12 cellular contexts compared by ENCODE assay signal in the genomic region with DNA sequence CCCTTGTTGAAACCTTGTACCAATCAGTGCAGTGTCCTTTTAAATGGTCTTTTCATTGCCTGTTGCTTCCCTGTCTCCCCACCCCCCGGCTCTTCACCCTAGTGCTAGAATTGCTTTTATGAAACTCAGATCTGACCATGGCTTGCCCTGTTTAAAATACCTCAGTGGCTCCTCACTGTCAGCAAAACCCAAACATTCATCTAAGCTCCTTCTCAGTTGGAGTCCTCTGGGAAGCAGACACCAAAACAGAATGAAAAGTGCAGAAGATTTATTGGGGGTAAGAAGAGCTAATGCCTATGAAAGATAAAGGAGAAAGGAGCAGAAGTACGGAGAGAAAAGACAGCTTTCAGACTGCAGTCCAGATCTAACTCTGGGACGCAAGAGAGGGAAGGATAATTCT. TPM values are rescaled to one million over a fixed set of nuclear protein-coding genes. Genes with fewer than 3 reads are reported as not detected.
DNase-seq lines count a peak whose midpoint lies in the region; ATAC-seq and TF ChIP-seq lines count a peak whose summit lies in the region.
"Had no signal": no experiment of that assay in that cellular context is flagged by ENCODE, and none has a peak within 500 bp of the region (broad histone marks: within the 10 kb centered on the region; RNA-seq: fewer than 3 reads in every experiment).

No MANE protein-coding gene starts in this region.

- CTCF ChIA-PET in CD8-positive, alpha-beta memory T cell (lab: Charles Lee) = interaction anchor here (0.9 to 1.4 kb wide), 4 partner anchors 13 to 48 kb away, joined by 3 to 4 read pairs (median 3); no protein-coding TSS in a partner anchor
- CTCF ChIA-PET in T-cell (lab: Charles Lee) = interaction anchor here in 1 of 2 donors (0.7 kb wide), 1 partner anchor 1725 kb away, joined by 3 read pairs; no protein-coding TSS in a partner anchor
- CTCF ChIA-PET in Caco-2 (lab: Charles Lee) = no interaction called here

- intact Hi-C loops in psoas muscle (cut with DNase I) (no loop called here), Caco-2 (cut with micrococcal nuclease; ENCODE audit: unreplicated experiment) (no loop called here)

- peaks cover 95% of the 10 kb centered on the region for H3K4me1 ChIP-seq in CD8-positive, alpha-beta memory T cell (ENCODE audit: insufficient read depth, low read length)
- H3K4me1 ChIP-seq in gastroesophageal sphincter (peaks cover 26 to 100% (median 56%) of the 10 kb centered on the region in 3 donors), psoas muscle (peaks cover 63% of the 10 kb centered on the region), Caco-2 (peaks cover 25% of the 10 kb centered on the region)

- no peak for TF ChIP-seq EP300 in gastroesophageal sphincter (IDR thresholded peaks at IDR 0.05)

- no peak for DNase-seq in CD8-positive, alpha-beta memory T cell
- DNase-seq in T-cell (no peak), psoas muscle (no peak), GM03348 (ENCODE audit: low spot score) (no peak), NCI-H446 (lab: John Stamatoyannopoulos, UW) (no peak), Caco-2 (no peak)
- DNase-seq: activated CD4-positive, alpha-beta T cell treated with anti-CD3 and anti-CD28 coated beads, Interleukin-2, amount 50 U/mL, for 48 hours; amygdala; COR-L47; NCI-H2171 treated with DMSO at 0.1 percent for 48 hours; stimulated activated CD4-positive, alpha-beta T cell treated with anti-CD3 and anti-CD28 coated beads, Interleukin-4, amount 100 ng/mL, for 1 hour had no signal

- H3K27me3 ChIP-seq in CD8-positive, alpha-beta memory T cell (ENCODE audit: insufficient read depth, low read length, poor library complexity, severe bottlenecking) = no peaks in the 10 kb centered on the region
- H3K27me3 ChIP-seq in gastroesophageal sphincter (no peaks in the 10 kb centered on the region), psoas muscle (ENCODE audit: insufficient read depth in 3 of 3, low read length in 2 of 3) (no peaks in the 10 kb centered on the region), Caco-2 (replicated peaks; ENCODE audit: control insufficient read depth, insufficient read depth, low read length) (no peaks in the 10 kb centered on the region)

- peaks cover 92 to 99% (median 97%) of the 10 kb centered on the region in 3 donors for H3K4me1 Mint-ChIP-seq in CD8-positive, alpha-beta memory T cell
- H3K4me1 Mint-ChIP-seq in T-cell (peaks cover 89 to 93% (median 93%) of the 10 kb centered on the region in 3 donors), Caco-2 (ENCODE audit: low read depth, unreplicated experiment) (peaks cover 33% of the 10 kb centered on the region)

- H3K4me3 Mint-ChIP-seq in CD8-positive, alpha-beta memory T cell = peak overlapping the region in 2 of 7 donors; percentile 25 to 57
- H3K4me3 Mint-ChIP-seq in T-cell = peak overlapping the region in 1 of 3 donors; percentile 9
- H3K4me3 Mint-ChIP-seq in Caco-2 (ENCODE audit: unreplicated experiment) = no peak overlapping the region

- no peak for TF ChIP-seq POLR2A in gastroesophageal sphincter (IDR thresholded peaks at IDR 0.05)

- peaks cover 4% of the 10 kb centered on the region for H3K36me3 ChIP-seq in CD8-positive, alpha-beta memory T cell (ENCODE audit: insufficient read depth, low read length)
- no peaks in the 10 kb centered on the region for H3K36me3 ChIP-seq in gastroesophageal sphincter
- no peaks in the 10 kb centered on the region for H3K36me3 ChIP-seq in psoas muscle (ENCODE audit: insufficient read depth in 1 of 2, low read depth in 1 of 2)
- H3K36me3 ChIP-seq in Caco-2 (ENCODE audit: control insufficient read depth, insufficient read depth, low read length) = no peaks in the 10 kb centered on the region

- no TSS peak for BruUV-seq in Caco-2 (replicated peaks; lab: Mats Ljungman, UMichigan)

- 50 to 65% methylated on average over 1 to 3 of the region's 3 CpGs for WGBS in gastroesophageal sphincter (ENCODE audit: low coverage in 1 of 2), 2 donors
- 83 to 90% (median 87%) methylated on average over 3 of the region's 3 CpGs for WGBS in psoas muscle, 3 donors

- H3K9me3 Mint-ChIP-seq in CD8-positive, alpha-beta memory T cell = no peaks in the 10 kb centered on the region
- no peaks in the 10 kb centered on the region for H3K9me3 Mint-ChIP-seq in T-cell
- no peaks in the 10 kb centered on the region for H3K9me3 Mint-ChIP-seq in Caco-2 (ENCODE audit: unreplicated experiment)

- TF ChIP-seq CTCF in gastroesophageal sphincter (IDR thresholded peaks at IDR 0.05) (no peak), psoas muscle (IDR thresholded peaks at IDR 0.05) (no peak), Caco-2 (IDR thresholded peaks at IDR 0.05; ENCODE audit: insufficient read depth in 1 of 2, low read depth in 1 of 2, low read length in 1 of 2, severe bottlenecking in 1 of 2, unreplicated experiment in 1 of 2) (no peak)

- H3K36me3 Mint-ChIP-seq in CD8-positive, alpha-beta memory T cell = peaks cover 13 to 60% (median 29%) of the 10 kb centered on the region in 3 donors
- H3K36me3 Mint-ChIP-seq in T-cell (peaks cover 40% of the 10 kb centered on the region), Caco-2 (ENCODE audit: insufficient read depth, unreplicated experiment) (no peaks in the 10 kb centered on the region)

- no peak for ATAC-seq in T-cell (replicated peaks in 1 of 4)
- ATAC-seq in gastroesophageal sphincter = no peak
- no peak for ATAC-seq in psoas muscle

- H3K4me3 ChIP-seq in CD8-positive, alpha-beta memory T cell (ENCODE audit: low read length) = no peak overlapping the region
- H3K4me3 ChIP-seq in gastroesophageal sphincter = no peak overlapping the region
- H3K4me3 ChIP-seq in psoas muscle = no peak overlapping the region
- no peak overlapping the region for H3K4me3 ChIP-seq in Caco-2 (ENCODE audit: low read depth, low read length)

- peak overlapping the region; percentile 64 to 99 (median 92) for H3K27ac Mint-ChIP-seq in CD8-positive, alpha-beta memory T cell
- peak overlapping the region; percentile 74 to 88 for H3K27ac Mint-ChIP-seq in T-cell
- H3K27ac Mint-ChIP-seq in Caco-2 (ENCODE audit: unreplicated experiment) = no peak overlapping the region

- H3K9me3 ChIP-seq in CD8-positive, alpha-beta memory T cell (ENCODE audit: low read length) = no peaks in the 10 kb centered on the region
- no peaks in the 10 kb centered on the region for H3K9me3 ChIP-seq in gastroesophageal sphincter
- H3K9me3 ChIP-seq in psoas muscle = no peaks in the 10 kb centered on the region
- no peaks in the 10 kb centered on the region for H3K9me3 ChIP-seq in Caco-2

- POLR2A ChIA-PET in CD8-positive, alpha-beta memory T cell (lab: Charles Lee) = interaction anchor here (1.4 kb wide), 1 partner anchor 22 kb away, joined by 7 read pairs; no protein-coding TSS in a partner anchor
- POLR2A ChIA-PET in T-cell (lab: Charles Lee) = interaction anchor here (0.7 to 1.7 kb wide), 5 partner anchors 14 to 42 kb away, joined by 3 to 8 read pairs (median 5); no protein-coding TSS in a partner anchor
- POLR2A ChIA-PET in Caco-2 (lab: Charles Lee) = no interaction called here

- H3K27ac ChIP-seq in CD8-positive, alpha-beta memory T cell (ENCODE audit: low read depth, low read length) = no peak overlapping the region
- H3K27ac ChIP-seq in gastroesophageal sphincter = peak overlapping the region in 3 of 4 donors; percentile 28 to 79 (median 76)
- H3K27ac ChIP-seq in psoas muscle = peak overlapping the region; percentile 6

- no peaks in the 10 kb centered on the region for H3K27me3 Mint-ChIP-seq in CD8-positive, alpha-beta memory T cell
- H3K27me3 Mint-ChIP-seq in T-cell (no peaks in the 10 kb centered on the region), Caco-2 (ENCODE audit: insufficient read depth, unreplicated experiment) (no peaks in the 10 kb centered on the region)

RNA-seq across cellular contexts. Expression of gene IRF1, which starts 56.2 kb away (rescaled TPM):
- total RNA-seq in CD8-positive, alpha-beta memory T cell = 100 to 1,000 TPM; 115 to 121 TPM
- polyA plus RNA-seq in CD8-positive, alpha-beta memory T cell = 204 TPM
- total RNA-seq in T-cell (100 to 1,000 TPM; 167 to 859 (median 252) TPM), gastroesophageal sphincter (10 to 100 TPM; 10.9 to 74.3 (median 19.4) TPM), psoas muscle (10 to 100 TPM in 3 of 4 donors, 1 to 10 TPM in 1; 5.5 to 18.8 (median 13.7) TPM), Caco-2 (2022) (16.0 and 16.8 TPM in 2 replicates)
- 10 to 100 TPM in 1 of 3 donors, 1 to 10 TPM in 2; 4.7 to 11.8 (median 4.9) TPM for polyA plus RNA-seq in psoas muscle
